8 cellular contexts compared by ENCODE assay signal in genomic region chr19:47391510-47392223, GRCh38. TPM values are rescaled to one million over a fixed set of nuclear protein-coding genes. Genes with fewer than 3 reads are reported as not detected.
A peak's percentile ranks its signal among the peaks of the same experiment; 100 is the strongest.
DNase-seq lines count a peak whose midpoint lies in the region; ATAC-seq, FAIRE-seq and TF ChIP-seq lines count a peak whose summit lies in the region.

No MANE protein-coding gene starts in this region.

- H3K4me1 ChIP-seq in A549 = no peaks in the 10 kb centered on the region

- no peaks in the 10 kb centered on the region for H3K9me3 ChIP-seq in A549

- no peak for FAIRE-seq in A549 (lab: Jason Lieb, UNC)
- FAIRE-seq in GM12891 (lab: Jason Lieb, UNC) = no peak

- 0 out of 3 replicates have a peak overlapping the region, but pooled peaks have one; percentile 25 for H3K4me2 ChIP-seq in A549

- H3K4me3 ChIP-seq in A549 = no peak overlapping the region

- POLR2A ChIA-PET in A549 (lab: Yijun Ruan, JAX) = interaction anchor here (1.0 kb wide), 1 partner anchor 9 kb away, joined by 5 read pairs; no protein-coding TSS in a partner anchor

- peak; percentile 89 to 91 for TF ChIP-seq RAD21 in A549 (conservative IDR thresholded peaks at IDR 0.05 in 1 of 2, IDR thresholded peaks at IDR 0.05 in 1 of 2)

- CTCF ChIA-PET in A549 (lab: Yijun Ruan, JAX) = interaction anchor here (0.6 to 5.8 kb wide), 43 partner anchors 10 to 875 kb away, joined by 3 to 198 read pairs (median 8); partner anchors contain the start of genes C5AR1, C5AR2, CCDC9 and DHX34

- peak; percentile 75 to 81 for DNase-seq in A549 (ENCODE audit: low read depth in 1 of 2, low spot score in 1 of 2)
- DNase-seq in GM12891 (ENCODE audit: insufficient read length, low spot score) = peak; percentile 61
- peak; percentile 49 for DNase-seq in NCI-H2227 (lab: John Stamatoyannopoulos, UW; ENCODE audit: unreplicated experiment)
- peak; percentile 66 for DNase-seq in activated CD4-positive, alpha-beta T cell treated with anti-CD3 and anti-CD28 coated beads for 1 hour
- DNase-seq in cerebellum (ENCODE audit: low spot score) = peak; percentile 76
- DNase-seq in left kidney (ENCODE audit: low read depth, low spot score) = peak; percentile 77
- DNase-seq in stimulated activated CD4-positive, alpha-beta T cell treated with anti-CD3 and anti-CD28 coated beads, Interleukin-4, amount 100 ng/mL, for 4 hours = peak; percentile 66 to 83

- TF ChIP-seq CTCF in A549 (IDR thresholded peaks at IDR 0.05) = peak; percentile 98

- TF ChIP-seq POLR2A in A549 (IDR thresholded peaks at IDR 0.05; ENCODE audit: low read length) = no peak
- TF ChIP-seq POLR2A in GM12891 (IDR thresholded peaks at IDR 0.05; ENCODE audit: low read depth, low read length) = no peak

- ATAC-seq in A549 (peak; percentile 91 to 93), HG03025 (IDR thresholded peaks at IDR 0.05; ENCODE audit: low FRiP score, unreplicated experiment) (no peak)

- 24% methylated on average over 15 of the region's 15 CpGs for WGBS in A549 (ENCODE audit: missing lambda C conversion rate)

- peak overlapping the region in 1 of 2 experiments; percentile 42; a peak in 1 of 6 replicates for H3K27ac ChIP-seq in A549

- no peak for TF ChIP-seq EP300 in A549 (IDR thresholded peaks at IDR 0.05)

TF ChIP-seq in A549, 52 proteins besides CTCF, POLR2A, EP300 and RAD21:
- no peak for TF ChIP-seq MAZ (IDR thresholded peaks at IDR 0.05; ENCODE audit: borderline replicate concordance, low read depth, low read length)
- TF ChIP-seq SMC3 (IDR thresholded peaks at IDR 0.05) = peak; percentile 92
TF ChIP-seq in A549: peak in this region for 1.

TF ChIP-seq in GM12891, 5 proteins besides CTCF, POLR2A, EP300 and RAD21:
- TF ChIP-seq SPI1 (IDR thresholded peaks at IDR 0.05; ENCODE audit: low read depth, low read length) (no peak), TAF1 (IDR thresholded peaks at IDR 0.05; ENCODE audit: low read depth, low read length) (no peak), PAX5 (IDR thresholded peaks at IDR 0.05; ENCODE audit: insufficient read depth, low read length, severe bottlenecking) (no peak), POU2F2 (IDR thresholded peaks at IDR 0.05; ENCODE audit: low read depth, low read length) (no peak), POLR2AphosphoS5 (IDR thresholded peaks at IDR 0.05; ENCODE audit: low read depth, low read length) (no peak)

RNA-seq across cellular contexts. Expression of gene MEIS3, which starts 27.7 kb away (rescaled TPM):
- polyA plus RNA-seq in A549 (2011; rRNA removed) (16.5 and 19.2 TPM in 2 replicates), A549 (2017; fragmentation: RNase III; extraction: RNeasy Plus Mini Kit Qiagen cat#74134 plus additional on column Dnase treatment) (21.8 to 31.4 TPM (median 27.1 TPM) in 3 replicates)
- 18.7 and 23.4 TPM in 2 replicates for polyA plus RNA-seq in A549 (2012; cell fraction: cytosol; rRNA removed)
- polyA plus RNA-seq in A549 (2012; cell fraction: nucleus; rRNA removed) = 44.0 and 54.8 TPM in 2 replicates
- 26.1 and 39.1 TPM in 2 replicates for polyA minus RNA-seq in A549 (2011; rRNA and poly(A)+ RNA removed)
- not detected for polyA plus RNA-seq in GM12891 (2012; ENCODE audit: low read depth, missing spikeins)
- total RNA-seq in cerebellum = 36.2 TPM

RNA-seq across cellular contexts. Expression of gene DHX34, which starts 42.6 kb away (rescaled TPM):
- polyA plus RNA-seq in A549 (2011; rRNA removed) (12.4 and 14.4 TPM in 2 replicates), A549 (2017; fragmentation: RNase III; extraction: RNeasy Plus Mini Kit Qiagen cat#74134 plus additional on column Dnase treatment) (23.1 to 24.5 TPM (median 23.4 TPM) in 3 replicates)
- 32.0 and 39.6 TPM in 2 replicates for polyA plus RNA-seq in A549 (2012; cell fraction: cytosol; rRNA removed)
- polyA plus RNA-seq in A549 (2012; cell fraction: nucleus; rRNA removed) = 108 and 153 TPM in 2 replicates
- polyA minus RNA-seq in A549 (2011; rRNA and poly(A)+ RNA removed) = 20.8 and 26.6 TPM in 2 replicates
- polyA plus RNA-seq in GM12891 (2012; ENCODE audit: low read depth, missing spikeins) = 8.2 TPM
- total RNA-seq in cerebellum = 16.5 TPM

RNA-seq across cellular contexts. Expression of gene C5AR2, which starts 59.7 kb away (rescaled TPM):
- polyA plus RNA-seq in A549 (2011; rRNA removed) = 0.28 and 0.36 TPM in 2 replicates
- polyA plus RNA-seq in A549 (2012; cell fraction: cytosol; rRNA removed) = 0.12 and 0.29 TPM in 2 replicates
- 1.2 and 1.4 TPM in 2 replicates for polyA plus RNA-seq in A549 (2012; cell fraction: nucleus; rRNA removed)
- polyA plus RNA-seq in A549 (2017; fragmentation: RNase III; extraction: RNeasy Plus Mini Kit Qiagen cat#74134 plus additional on column Dnase treatment) = 0.13 to 0.25 TPM (median 0.17 TPM) in 3 replicates
- 0.25 and 0.68 TPM in 2 replicates for polyA minus RNA-seq in A549 (2011; rRNA and poly(A)+ RNA removed)
- not detected for polyA plus RNA-seq in GM12891 (2012; ENCODE audit: low read depth, missing spikeins)
- total RNA-seq in cerebellum = 0.18 TPM
